10 cellular contexts compared by ENCODE assay signal in genomic region chr6:32943864-32944263, GRCh38. TPM values are rescaled to one million over a fixed set of nuclear protein-coding genes. Genes with fewer than 3 reads are reported as not detected.
DNase-seq lines count a peak whose midpoint lies in the region; ATAC-seq and TF ChIP-seq lines count a peak whose summit lies in the region.
"Had no signal": no experiment of that assay in that cellular context is flagged by ENCODE, and none has a peak within 500 bp of the region (broad histone marks: within the 10 kb centered on the region; RNA-seq: fewer than 3 reads in every experiment).

No MANE protein-coding gene starts in this region.

- peak overlapping the region; percentile 72 to 95 (median 92) for H3K27ac Mint-ChIP-seq in CD8-positive, alpha-beta memory T cell

- TF ChIP-seq POLR2A in Peyer's patch (IDR thresholded peaks at IDR 0.05): no peak

- ATAC-seq in GM21723 (IDR thresholded peaks at IDR 0.05; ENCODE audit: unreplicated experiment) (peak; percentile 3), left lobe of liver (no peak), HG02884 (IDR thresholded peaks at IDR 0.05; ENCODE audit: unreplicated experiment) (no peak)

- no peaks in the 10 kb centered on the region for H3K36me3 ChIP-seq in CD8-positive, alpha-beta memory T cell (ENCODE audit: insufficient read depth, low read length)
- H3K36me3 ChIP-seq in Peyer's patch: no peaks in the 10 kb centered on the region
- no peaks in the 10 kb centered on the region for H3K36me3 ChIP-seq in muscle layer of duodenum (ENCODE audit: control insufficient read depth in 1 of 2, insufficient read depth in 2 of 2, low read length in 2 of 2)
- H3K36me3 ChIP-seq: vagina had no signal

- POLR2A ChIA-PET in CD8-positive, alpha-beta memory T cell (lab: Charles Lee): interaction anchor here (0.5 to 7.4 kb wide), 4 partner anchors 9 to 482 kb away, joined by 3 to 107 read pairs (median 5); partner anchors contain the start of genes BRD2, HLA-DMA, PSMB9 and TAP1

- no peaks in the 10 kb centered on the region for H3K9me3 Mint-ChIP-seq in CD8-positive, alpha-beta memory T cell

- no peaks in the 10 kb centered on the region for H3K27me3 ChIP-seq in CD8-positive, alpha-beta memory T cell (ENCODE audit: insufficient read depth, low read length, poor library complexity, severe bottlenecking)
- H3K27me3 ChIP-seq in Peyer's patch: no peaks in the 10 kb centered on the region
- H3K27me3 ChIP-seq in muscle layer of duodenum (ENCODE audit: low read depth, low read length): no peaks in the 10 kb centered on the region
- H3K27me3 ChIP-seq: vagina had no signal

- DNase-seq in CD8-positive, alpha-beta memory T cell: no peak
- DNase-seq in Peyer's patch (no peak), left lobe of liver (ENCODE audit: low spot score) (no peak), GM19238 (ENCODE audit: insufficient read length, low spot score) (no peak), HCEC 1CT (no peak)
- DNase-seq: erythroblast had no signal

- no peaks in the 10 kb centered on the region for H3K9me3 ChIP-seq in CD8-positive, alpha-beta memory T cell (ENCODE audit: low read length)
- no peaks in the 10 kb centered on the region for H3K9me3 ChIP-seq in Peyer's patch
- H3K9me3 ChIP-seq in muscle layer of duodenum (ENCODE audit: control insufficient read depth in 1 of 2, low read length in 2 of 2): no peaks in the 10 kb centered on the region
- H3K9me3 ChIP-seq: vagina had no signal

- peaks cover 0 to 2% (median 0%) of the 10 kb centered on the region in 3 donors for H3K36me3 Mint-ChIP-seq in CD8-positive, alpha-beta memory T cell

- no peak overlapping the region for H3K27ac ChIP-seq in CD8-positive, alpha-beta memory T cell (ENCODE audit: low read depth, low read length)
- peak overlapping the region; percentile 32 to 88 (median 64) for H3K27ac ChIP-seq in Peyer's patch
- peak overlapping the region; percentile 56 for H3K27ac ChIP-seq in muscle layer of duodenum (ENCODE audit: low read length)
- H3K27ac ChIP-seq: vagina had no signal

- no peaks in the 10 kb centered on the region for H3K27me3 Mint-ChIP-seq in CD8-positive, alpha-beta memory T cell

- peak overlapping the region; percentile 44 to 93 (median 88) for H3K4me3 Mint-ChIP-seq in CD8-positive, alpha-beta memory T cell

- CTCF ChIA-PET in CD8-positive, alpha-beta memory T cell (lab: Charles Lee): interaction anchor here (1.1 to 7.5 kb wide), 9 partner anchors 10 to 105 kb away, joined by 3 to 90 read pairs (median 13); partner anchors contain the start of genes BRD2, HLA-DMA, PSMB9 and TAP1

- no peak for TF ChIP-seq CTCF in Peyer's patch (IDR thresholded peaks at IDR 0.05)

- peak overlapping the region; percentile 19 for H3K4me3 ChIP-seq in CD8-positive, alpha-beta memory T cell (ENCODE audit: low read length)
- H3K4me3 ChIP-seq in Peyer's patch: peak overlapping the region in 2 of 4 donors; percentile 3 to 22
- H3K4me3 ChIP-seq in muscle layer of duodenum (ENCODE audit: low read depth in 1 of 2, low read length in 2 of 2): no peak overlapping the region
- H3K4me3 ChIP-seq: vagina had no signal

- H3K4me1 Mint-ChIP-seq in CD8-positive, alpha-beta memory T cell: peaks cover 61 to 88% (median 85%) of the 10 kb centered on the region in 3 donors

- H3K4me1 ChIP-seq in CD8-positive, alpha-beta memory T cell (ENCODE audit: insufficient read depth, low read length): peaks cover 59% of the 10 kb centered on the region
- peaks cover 0 to 33% (median 13%) of the 10 kb centered on the region in 4 donors for H3K4me1 ChIP-seq in Peyer's patch
- peaks cover 8% of the 10 kb centered on the region in 2 donors for H3K4me1 ChIP-seq in muscle layer of duodenum (ENCODE audit: control insufficient read depth in 1 of 2, insufficient read depth in 2 of 2, low read length in 2 of 2)
- H3K4me1 ChIP-seq: vagina had no signal

RNA-seq across cellular contexts. Expression of gene HLA-DMB, which starts 3.0 kb away (rescaled TPM):
- 1 to 10 TPM; 4.3 to 5.3 TPM for total RNA-seq in CD8-positive, alpha-beta memory T cell
- polyA plus RNA-seq in CD8-positive, alpha-beta memory T cell: 25.6 TPM
- 100 to 1,000 TPM in 1 of 4 donors, 10 to 100 TPM in 3; 59.4 to 199 (median 91.6) TPM for total RNA-seq in Peyer's patch
- total RNA-seq in left lobe of liver: 2.6 TPM

RNA-seq across cellular contexts. Expression of gene HLA-DMA, which starts 9.0 kb away (rescaled TPM):
- 10 to 100 TPM; 14.0 to 16.5 TPM for total RNA-seq in CD8-positive, alpha-beta memory T cell
- 35.0 TPM for polyA plus RNA-seq in CD8-positive, alpha-beta memory T cell
- total RNA-seq in Peyer's patch (10 to 100 TPM; 47.0 to 79.9 (median 62.1) TPM), left lobe of liver (6.6 TPM)

RNA-seq across cellular contexts. Expression of gene BRD2, which starts 24.5 kb away (rescaled TPM):
- 100 to 1,000 TPM; 373 to 387 TPM for total RNA-seq in CD8-positive, alpha-beta memory T cell
- polyA plus RNA-seq in CD8-positive, alpha-beta memory T cell: 89.9 TPM
- total RNA-seq in Peyer's patch (100 to 1,000 TPM; 146 to 525 (median 205) TPM), left lobe of liver (76.2 TPM)

Comparison
In these comparisons a context has a peak if more than half of its experiments do, and no peak if none do; other contexts are left out.
1. RNA of gene HLA-DMB, which starts 3.0 kb away (total RNA-seq): 59.4 to 199 TPM in Peyer's patch; 4.3 to 5.3 TPM in CD8-positive, alpha-beta memory T cell and 2.6 TPM in left lobe of liver (single experiment); every median in the first group is over 4 times any median in the second.